ENCODE assay signal across 8 cellular contexts in genomic region chrX:119685225-119686066, GRCh38. TPM values are rescaled to one million over a fixed set of nuclear protein-coding genes. Genes with fewer than 3 reads are reported as not detected.
DNase-seq lines count a peak whose midpoint lies in the region; ATAC-seq and TF ChIP-seq lines count a peak whose summit lies in the region.

No MANE protein-coding gene starts in this region.

- no peaks in the 10 kb centered on the region for H3K36me3 ChIP-seq in Peyer's patch

- POLR2A ChIA-PET in naive thymus-derived CD8-positive, alpha-beta T cell (lab: Charles Lee): interaction anchor here (0.5 to 16.1 kb wide), 8 partner anchors 6 to 72 kb away, joined by 3 to 309 read pairs (median 8); partner anchors contain the start of genes SEPTIN6 and SOWAHD

- TF ChIP-seq CTCF in Peyer's patch (IDR thresholded peaks at IDR 0.05) (no peak), chondrocyte (IDR thresholded peaks at IDR 0.05) (no peak)

- peak overlapping the region; percentile 90 for H3K27ac Mint-ChIP-seq in chondrocyte (ENCODE audit: unreplicated experiment)
- peak overlapping the region; percentile 89 to 100 (median 98) for H3K27ac Mint-ChIP-seq in naive thymus-derived CD8-positive, alpha-beta T cell

- no peaks in the 10 kb centered on the region for H3K27me3 Mint-ChIP-seq in chondrocyte (ENCODE audit: low read depth)
- H3K27me3 Mint-ChIP-seq in naive thymus-derived CD8-positive, alpha-beta T cell: no peaks in the 10 kb centered on the region

- ATAC-seq in GM18858 (IDR thresholded peaks at IDR 0.05; ENCODE audit: unreplicated experiment) (peak; percentile 44), HG02759 (IDR thresholded peaks at IDR 0.05; ENCODE audit: unreplicated experiment) (peak; percentile 43)
- ATAC-seq in naive thymus-derived CD8-positive, alpha-beta T cell: peak; percentile 15 to 29

- no peaks in the 10 kb centered on the region for H3K9me3 Mint-ChIP-seq in chondrocyte (ENCODE audit: low read depth)
- no peaks in the 10 kb centered on the region for H3K9me3 Mint-ChIP-seq in naive thymus-derived CD8-positive, alpha-beta T cell

- H3K4me3 ChIP-seq in Peyer's patch: peak overlapping the region in 1 of 4 donors; percentile 22

- H3K4me1 Mint-ChIP-seq in chondrocyte (ENCODE audit: low read depth): peaks cover 31% of the 10 kb centered on the region
- peaks cover 11 to 81% (median 58%) of the 10 kb centered on the region in 4 donors for H3K4me1 Mint-ChIP-seq in naive thymus-derived CD8-positive, alpha-beta T cell

- H3K4me1 ChIP-seq in Peyer's patch: peaks cover 0 to 24% (median 6%) of the 10 kb centered on the region in 4 donors

- peak overlapping the region; percentile 83 to 96 (median 87) for H3K27ac ChIP-seq in Peyer's patch

- no peaks in the 10 kb centered on the region for H3K27me3 ChIP-seq in Peyer's patch

- peak in 2 of 3 donors; percentile 70 to 79 for DNase-seq in Peyer's patch
- DNase-seq in chondrocyte (ENCODE audit: low spot score): no peak
- peak in 5 of 10 donors; percentile 19 to 66 (median 62) for DNase-seq in naive thymus-derived CD8-positive, alpha-beta T cell
- no peak for DNase-seq in dedifferentiated amniotic fluid mesenchymal stem cell (ENCODE audit: extremely low spot score)
- no peak for DNase-seq in NCI-H526 treated with DMSO at 0.1 percent for 48 hours (lab: John Stamatoyannopoulos, UW)
- no peak for DNase-seq in activated gamma-delta T cell (lab: John Stamatoyannopoulos, UW)

- H3K36me3 Mint-ChIP-seq in chondrocyte (ENCODE audit: low read depth): no peaks in the 10 kb centered on the region
- H3K36me3 Mint-ChIP-seq in naive thymus-derived CD8-positive, alpha-beta T cell: peaks cover 0 to 7% (median 0%) of the 10 kb centered on the region in 3 donors

- no peaks in the 10 kb centered on the region for H3K9me3 ChIP-seq in Peyer's patch

- no peak overlapping the region for H3K4me3 Mint-ChIP-seq in chondrocyte (ENCODE audit: unreplicated experiment)
- peak overlapping the region; percentile 75 to 100 (median 97) for H3K4me3 Mint-ChIP-seq in naive thymus-derived CD8-positive, alpha-beta T cell

- TF ChIP-seq POLR2A in Peyer's patch (IDR thresholded peaks at IDR 0.05): no peak

RNA-seq across cellular contexts. Expression of gene SEPTIN6, which starts 7.5 kb away (rescaled TPM):
- 100 to 1,000 TPM in 1 of 4 donors, 10 to 100 TPM in 2, 1 to 10 TPM in 1; 4.9 to 116 (median 15.5) TPM for total RNA-seq in Peyer's patch
- total RNA-seq in chondrocyte: 29.0 to 32.5 TPM (median 29.1 TPM) in 3 replicates
- total RNA-seq in naive thymus-derived CD8-positive, alpha-beta T cell: 100 to 1,000 TPM; 234 to 235 TPM
- polyA plus RNA-seq in naive thymus-derived CD8-positive, alpha-beta T cell: 100 to 1,000 TPM; 161 to 269 (median 226) TPM

Comparison
In these comparisons a context has a peak if more than half of its experiments do, and no peak if none do; other contexts are left out.
1. DNase-seq: peak in Peyer's patch (2 of 3); none in chondrocyte (single experiment), dedifferentiated amniotic fluid mesenchymal stem cell (single experiment), NCI-H526 treated with DMSO at 0.1 percent for 48 hours (single experiment) and activated gamma-delta T cell (single experiment).
2. Peak in every context shown above with its lines, with median percentiles within 50 percentile points of each other: ATAC-seq.